Comparison of ENCODE assay signal across 17 cellular contexts in genomic region chr13:32682740-32683139, GRCh38.
DNase-seq lines count a peak whose midpoint lies in the region; ATAC-seq and TF ChIP-seq lines count a peak whose summit lies in the region.
"Had no signal": no experiment of that assay in that cellular context is flagged by ENCODE, and none has a peak within 500 bp of the region (broad histone marks: within the 10 kb centered on the region; RNA-seq: fewer than 3 reads in every experiment).

No MANE protein-coding gene starts in this region.

- H3K4me1 ChIP-seq in prostate gland (replicated peaks), result no peaks in the 10 kb centered on the region

- H3K4me3 Mint-ChIP-seq in activated naive CD8-positive, alpha-beta T cell treated with anti-CD3 and anti-CD28 coated beads for 36 hours, result no peak overlapping the region
- no peak overlapping the region for H3K4me3 Mint-ChIP-seq in activated naive CD8-positive, alpha-beta T cell treated with anti-CD3 and anti-CD28 coated beads, Interleukin-2, amount 50 U/mL, for 24 hours
- H3K4me3 Mint-ChIP-seq in endothelial cell (ENCODE audit: unreplicated experiment), result no peak overlapping the region
- H3K4me3 Mint-ChIP-seq in activated T-helper 1 cell treated with anti-CD3 and anti-CD28 coated beads, Interleukin-12 subunit alpha, Interleukin-12 subunit beta, Interleukin-2, Interleukin-4 antibody, amounts not matched to agents 30 ng/mL and 10 ng/mL and 1 ng/mL, durations not matched to agents 14 hours and 24 hours and 36 hours, result no peak overlapping the region
- H3K4me3 Mint-ChIP-seq: B cell; CD4-positive, alpha-beta memory T cell; GM23338 had no signal

- no peaks in the 10 kb centered on the region for H3K36me3 ChIP-seq in prostate gland

- no peaks in the 10 kb centered on the region for H3K9me3 ChIP-seq in prostate gland

- H3K27me3 Mint-ChIP-seq in activated naive CD8-positive, alpha-beta T cell treated with anti-CD3 and anti-CD28 coated beads for 36 hours, result no peaks in the 10 kb centered on the region
- H3K27me3 Mint-ChIP-seq in activated naive CD8-positive, alpha-beta T cell treated with anti-CD3 and anti-CD28 coated beads, Interleukin-2, amount 50 U/mL, for 24 hours, result no peaks in the 10 kb centered on the region
- H3K27me3 Mint-ChIP-seq in endothelial cell (ENCODE audit: unreplicated experiment), result peaks cover 1% of the 10 kb centered on the region
- no peaks in the 10 kb centered on the region for H3K27me3 Mint-ChIP-seq in activated T-helper 1 cell treated with anti-CD3 and anti-CD28 coated beads, Interleukin-12 subunit alpha, Interleukin-12 subunit beta, Interleukin-2, Interleukin-4 antibody, amounts not matched to agents 30 ng/mL and 10 ng/mL and 1 ng/mL, durations not matched to agents 14 hours and 24 hours and 36 hours (ENCODE audit: insufficient read depth)
- H3K27me3 Mint-ChIP-seq: B cell; CD4-positive, alpha-beta memory T cell had no signal

- H3K27ac ChIP-seq in prostate gland, result peak overlapping the region; percentile 55 to 59

- no peak for DNase-seq in activated naive CD8-positive, alpha-beta T cell treated with anti-CD3 and anti-CD28 coated beads for 36 hours
- DNase-seq in activated naive CD8-positive, alpha-beta T cell treated with anti-CD3 and anti-CD28 coated beads, Interleukin-2, amount 50 U/mL, for 24 hours, result no peak
- DNase-seq in NCI-H2029 treated with DMSO at 0.1 percent for 48 hours (lab: John Stamatoyannopoulos, UW) (peak; percentile 1), endothelial cell (ENCODE audit: low spot score) (no peak), prostate gland (ENCODE audit: low spot score) (peak; percentile 12), epidermal melanocyte (ENCODE audit: insufficient read length, low spot score) (no peak)
- DNase-seq in activated T-helper 1 cell treated with anti-CD3 and anti-CD28 coated beads, Interleukin-12 subunit alpha, Interleukin-12 subunit beta, Interleukin-2, Interleukin-4 antibody, amounts not matched to agents 30 ng/mL and 10 ng/mL and 1 ng/mL, durations not matched to agents 14 hours and 24 hours and 36 hours (ENCODE audit: low spot score), result no peak
- DNase-seq: CD4-positive, alpha-beta memory T cell; GF-D8; MV-4-11; NCI-H1436; NCI-H2107; NCI-H446 had no signal

- peaks cover 20% of the 10 kb centered on the region for H3K4me1 Mint-ChIP-seq in activated naive CD8-positive, alpha-beta T cell treated with anti-CD3 and anti-CD28 coated beads for 36 hours
- H3K4me1 Mint-ChIP-seq in activated naive CD8-positive, alpha-beta T cell treated with anti-CD3 and anti-CD28 coated beads, Interleukin-2, amount 50 U/mL, for 24 hours, result peaks cover 12% of the 10 kb centered on the region
- peaks cover 15% of the 10 kb centered on the region for H3K4me1 Mint-ChIP-seq in endothelial cell (ENCODE audit: unreplicated experiment)
- H3K4me1 Mint-ChIP-seq in activated T-helper 1 cell treated with anti-CD3 and anti-CD28 coated beads, Interleukin-12 subunit alpha, Interleukin-12 subunit beta, Interleukin-2, Interleukin-4 antibody, amounts not matched to agents 30 ng/mL and 10 ng/mL and 1 ng/mL, durations not matched to agents 14 hours and 24 hours and 36 hours (ENCODE audit: low read depth), result no peaks in the 10 kb centered on the region
- H3K4me1 Mint-ChIP-seq: B cell, GM23338 had no signal

- H3K4me3 ChIP-seq in prostate gland, result no peak overlapping the region
- H3K4me3 ChIP-seq: GM23338 had no signal

- H3K36me3 Mint-ChIP-seq in activated naive CD8-positive, alpha-beta T cell treated with anti-CD3 and anti-CD28 coated beads for 36 hours, result peaks cover 34% of the 10 kb centered on the region
- peaks cover 42% of the 10 kb centered on the region for H3K36me3 Mint-ChIP-seq in activated naive CD8-positive, alpha-beta T cell treated with anti-CD3 and anti-CD28 coated beads, Interleukin-2, amount 50 U/mL, for 24 hours (ENCODE audit: low read depth)
- H3K36me3 Mint-ChIP-seq in endothelial cell (ENCODE audit: low read depth, unreplicated experiment), result peaks cover 14% of the 10 kb centered on the region
- peaks cover 38% of the 10 kb centered on the region for H3K36me3 Mint-ChIP-seq in activated T-helper 1 cell treated with anti-CD3 and anti-CD28 coated beads, Interleukin-12 subunit alpha, Interleukin-12 subunit beta, Interleukin-2, Interleukin-4 antibody, amounts not matched to agents 30 ng/mL and 10 ng/mL and 1 ng/mL, durations not matched to agents 14 hours and 24 hours and 36 hours (ENCODE audit: low read depth)

- TF ChIP-seq POLR2A in prostate gland (IDR thresholded peaks at IDR 0.05), result no peak

- H3K9me3 Mint-ChIP-seq in activated naive CD8-positive, alpha-beta T cell treated with anti-CD3 and anti-CD28 coated beads for 36 hours, result no peaks in the 10 kb centered on the region
- H3K9me3 Mint-ChIP-seq in activated naive CD8-positive, alpha-beta T cell treated with anti-CD3 and anti-CD28 coated beads, Interleukin-2, amount 50 U/mL, for 24 hours, result no peaks in the 10 kb centered on the region
- H3K9me3 Mint-ChIP-seq in endothelial cell (ENCODE audit: unreplicated experiment), result no peaks in the 10 kb centered on the region
- no peaks in the 10 kb centered on the region for H3K9me3 Mint-ChIP-seq in activated T-helper 1 cell treated with anti-CD3 and anti-CD28 coated beads, Interleukin-12 subunit alpha, Interleukin-12 subunit beta, Interleukin-2, Interleukin-4 antibody, amounts not matched to agents 30 ng/mL and 10 ng/mL and 1 ng/mL, durations not matched to agents 14 hours and 24 hours and 36 hours
- H3K9me3 Mint-ChIP-seq: CD4-positive, alpha-beta memory T cell; GM23338 had no signal

- ATAC-seq in activated naive CD8-positive, alpha-beta T cell treated with anti-CD3 and anti-CD28 coated beads, Interleukin-2, amount 50 U/mL, for 24 hours, result no peak
- ATAC-seq: GM23338, Panc1, Right ventricle myocardium inferior had no signal

- H3K27me3 ChIP-seq in prostate gland (replicated peaks; ENCODE audit: insufficient read depth), result no peaks in the 10 kb centered on the region

- peak overlapping the region; percentile 19 for H3K27ac Mint-ChIP-seq in activated naive CD8-positive, alpha-beta T cell treated with anti-CD3 and anti-CD28 coated beads for 36 hours
- H3K27ac Mint-ChIP-seq in activated naive CD8-positive, alpha-beta T cell treated with anti-CD3 and anti-CD28 coated beads, Interleukin-2, amount 50 U/mL, for 24 hours, result no peak overlapping the region
- peak overlapping the region; percentile 33 for H3K27ac Mint-ChIP-seq in endothelial cell (ENCODE audit: unreplicated experiment)
- H3K27ac Mint-ChIP-seq in activated T-helper 1 cell treated with anti-CD3 and anti-CD28 coated beads, Interleukin-12 subunit alpha, Interleukin-12 subunit beta, Interleukin-2, Interleukin-4 antibody, amounts not matched to agents 30 ng/mL and 10 ng/mL and 1 ng/mL, durations not matched to agents 14 hours and 24 hours and 36 hours, result no peak overlapping the region
- H3K27ac Mint-ChIP-seq: B cell, GM23338 had no signal

- TF ChIP-seq CTCF in endothelial cell (IDR thresholded peaks at IDR 0.05; ENCODE audit: unreplicated experiment) (no peak), prostate gland (IDR thresholded peaks at IDR 0.05) (no peak)

- intact Hi-C loops in prostate gland (cut with DNase I), result no loop called here
- intact Hi-C loops in activated T-helper 1 cell treated with anti-CD3 and anti-CD28 coated beads, Interleukin-12 subunit alpha, Interleukin-12 subunit beta, Interleukin-2, Interleukin-4 antibody, amounts not matched to agents 30 ng/mL and 10 ng/mL and 1 ng/mL, durations not matched to agents 14 hours and 24 hours and 36 hours (cut with micrococcal nuclease), result no loop called here

- 64% methylated on average over 6 of the region's 6 CpGs for WGBS in prostate gland

Comparison
In these comparisons a context has a peak if more than half of its experiments do, and no peak if none do; other contexts are left out.
1. H3K27ac Mint-ChIP-seq: peak in activated naive CD8-positive, alpha-beta T cell treated with anti-CD3 and anti-CD28 coated beads for 36 hours (single experiment) and endothelial cell (single experiment); none in activated naive CD8-positive, alpha-beta T cell treated with anti-CD3 and anti-CD28 coated beads, Interleukin-2, amount 50 U/mL, for 24 hours (single experiment) and activated T-helper 1 cell treated with anti-CD3 and anti-CD28 coated beads, Interleukin-12 subunit alpha, Interleukin-12 subunit beta, Interleukin-2, Interleukin-4 antibody, amounts not matched to agents 30 ng/mL and 10 ng/mL and 1 ng/mL, durations not matched to agents 14 hours and 24 hours and 36 hours (single experiment).
2. DNase-seq: peak in NCI-H2029 treated with DMSO at 0.1 percent for 48 hours (single experiment) and prostate gland (single experiment); none in activated naive CD8-positive, alpha-beta T cell treated with anti-CD3 and anti-CD28 coated beads for 36 hours (single experiment), activated naive CD8-positive, alpha-beta T cell treated with anti-CD3 and anti-CD28 coated beads, Interleukin-2, amount 50 U/mL, for 24 hours (single experiment), endothelial cell (single experiment), activated T-helper 1 cell treated with anti-CD3 and anti-CD28 coated beads, Interleukin-12 subunit alpha, Interleukin-12 subunit beta, Interleukin-2, Interleukin-4 antibody, amounts not matched to agents 30 ng/mL and 10 ng/mL and 1 ng/mL, durations not matched to agents 14 hours and 24 hours and 36 hours (single experiment) and epidermal melanocyte (single experiment).